In genomic region chr16:2919511-2920255, GRCh38 we compare ENCODE assay signal across 1 cellular context.
TF ChIP-seq lines count a peak whose summit lies in the region.

No MANE protein-coding gene starts in this region.

TF ChIP-seq in GM12878, 131 proteins besides CTCF, POLR2A, EP300 and RAD21:
- TF ChIP-seq POLR2AphosphoS2 (IDR thresholded peaks at IDR 0.05; ENCODE audit: low read depth, low read length) (no peak), SMC3 (IDR thresholded peaks at IDR 0.05; ENCODE audit: borderline replicate concordance, low read length) (peak; percentile 56; the same call in 1 of the 2 replicates), BHLHE40 (IDR thresholded peaks at IDR 0.05; ENCODE audit: borderline replicate concordance in 1 of 2, low read depth in 2 of 2, low read length in 1 of 2) (no peak), YY1 (IDR thresholded peaks at IDR 0.05; ENCODE audit: low read depth, low read length) (0 out of 2 replicates have a peak, but pooled peaks have one; percentile 22), STAT3 (IDR thresholded peaks at IDR 0.05; ENCODE audit: low read depth, low read length) (no peak), NRF1 (conservative IDR thresholded peaks at IDR 0.05; ENCODE audit: low read depth, low read length) (no peak), IKZF1 (conservative IDR thresholded peaks at IDR 0.05) (peak; percentile 34; the same call in 1 of the 2 replicates), HDGF (IDR thresholded peaks at IDR 0.05) (no peak), SIN3A (IDR thresholded peaks at IDR 0.05; ENCODE audit: low read depth, low read length) (no peak), IKZF2 (IDR thresholded peaks at IDR 0.05) (peak in 1 of 2 experiments; percentile 28; a peak in 1 of 4 replicates), RAD51 (IDR thresholded peaks at IDR 0.05) (peak; percentile 55), ETV6 (conservative IDR thresholded peaks at IDR 0.05 in 1 of 2, IDR thresholded peaks at IDR 0.05 in 1 of 2; ENCODE audit: borderline replicate concordance in 1 of 2, low read depth in 1 of 2) (no peak)
- TF ChIP-seq, protein P1, sequence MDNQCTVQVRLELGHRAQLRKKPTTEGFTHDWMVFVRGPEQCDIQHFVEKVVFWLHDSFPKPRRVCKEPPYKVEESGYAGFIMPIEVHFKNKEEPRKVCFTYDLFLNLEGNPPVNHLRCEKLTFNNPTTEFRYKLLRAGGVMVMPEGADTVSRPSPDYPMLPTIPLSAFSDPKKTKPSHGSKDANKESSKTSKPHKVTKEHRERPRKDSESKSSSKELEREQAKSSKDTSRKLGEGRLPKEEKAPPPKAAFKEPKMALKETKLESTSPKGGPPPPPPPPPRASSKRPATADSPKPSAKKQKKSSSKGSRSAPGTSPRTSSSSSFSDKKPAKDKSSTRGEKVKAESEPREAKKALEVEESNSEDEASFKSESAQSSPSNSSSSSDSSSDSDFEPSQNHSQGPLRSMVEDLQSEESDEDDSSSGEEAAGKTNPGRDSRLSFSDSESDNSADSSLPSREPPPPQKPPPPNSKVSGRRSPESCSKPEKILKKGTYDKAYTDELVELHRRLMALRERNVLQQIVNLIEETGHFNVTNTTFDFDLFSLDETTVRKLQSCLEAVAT (IDR thresholded peaks at IDR 0.05): no peak
- TF ChIP-seq, protein P2, sequence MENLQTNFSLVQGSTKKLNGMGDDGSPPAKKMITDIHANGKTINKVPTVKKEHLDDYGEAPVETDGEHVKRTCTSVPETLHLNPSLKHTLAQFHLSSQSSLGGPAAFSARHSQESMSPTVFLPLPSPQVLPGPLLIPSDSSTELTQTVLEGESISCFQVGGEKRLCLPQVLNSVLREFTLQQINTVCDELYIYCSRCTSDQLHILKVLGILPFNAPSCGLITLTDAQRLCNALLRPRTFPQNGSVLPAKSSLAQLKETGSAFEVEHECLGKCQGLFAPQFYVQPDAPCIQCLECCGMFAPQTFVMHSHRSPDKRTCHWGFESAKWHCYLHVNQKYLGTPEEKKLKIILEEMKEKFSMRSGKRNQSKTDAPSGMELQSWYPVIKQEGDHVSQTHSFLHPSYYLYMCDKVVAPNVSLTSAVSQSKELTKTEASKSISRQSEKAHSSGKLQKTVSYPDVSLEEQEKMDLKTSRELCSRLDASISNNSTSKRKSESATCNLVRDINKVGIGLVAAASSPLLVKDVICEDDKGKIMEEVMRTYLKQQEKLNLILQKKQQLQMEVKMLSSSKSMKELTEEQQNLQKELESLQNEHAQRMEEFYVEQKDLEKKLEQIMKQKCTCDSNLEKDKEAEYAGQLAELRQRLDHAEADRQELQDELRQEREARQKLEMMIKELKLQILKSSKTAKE (IDR thresholded peaks at IDR 0.05; ENCODE audit: low read depth, poor library complexity, severe bottlenecking): peak; percentile 41
- TF ChIP-seq, protein P3, sequence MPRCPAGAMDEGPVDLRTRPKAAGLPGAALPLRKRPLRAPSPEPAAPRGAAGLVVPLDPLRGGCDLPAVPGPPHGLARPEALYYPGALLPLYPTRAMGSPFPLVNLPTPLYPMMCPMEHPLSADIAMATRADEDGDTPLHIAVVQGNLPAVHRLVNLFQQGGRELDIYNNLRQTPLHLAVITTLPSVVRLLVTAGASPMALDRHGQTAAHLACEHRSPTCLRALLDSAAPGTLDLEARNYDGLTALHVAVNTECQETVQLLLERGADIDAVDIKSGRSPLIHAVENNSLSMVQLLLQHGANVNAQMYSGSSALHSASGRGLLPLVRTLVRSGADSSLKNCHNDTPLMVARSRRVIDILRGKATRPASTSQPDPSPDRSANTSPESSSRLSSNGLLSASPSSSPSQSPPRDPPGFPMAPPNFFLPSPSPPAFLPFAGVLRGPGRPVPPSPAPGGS (IDR thresholded peaks at IDR 0.05; ENCODE audit: borderline replicate concordance, insufficient read depth, low read depth, low read length, poor library complexity, severe bottlenecking): no peak
- TF ChIP-seq, protein P4, sequence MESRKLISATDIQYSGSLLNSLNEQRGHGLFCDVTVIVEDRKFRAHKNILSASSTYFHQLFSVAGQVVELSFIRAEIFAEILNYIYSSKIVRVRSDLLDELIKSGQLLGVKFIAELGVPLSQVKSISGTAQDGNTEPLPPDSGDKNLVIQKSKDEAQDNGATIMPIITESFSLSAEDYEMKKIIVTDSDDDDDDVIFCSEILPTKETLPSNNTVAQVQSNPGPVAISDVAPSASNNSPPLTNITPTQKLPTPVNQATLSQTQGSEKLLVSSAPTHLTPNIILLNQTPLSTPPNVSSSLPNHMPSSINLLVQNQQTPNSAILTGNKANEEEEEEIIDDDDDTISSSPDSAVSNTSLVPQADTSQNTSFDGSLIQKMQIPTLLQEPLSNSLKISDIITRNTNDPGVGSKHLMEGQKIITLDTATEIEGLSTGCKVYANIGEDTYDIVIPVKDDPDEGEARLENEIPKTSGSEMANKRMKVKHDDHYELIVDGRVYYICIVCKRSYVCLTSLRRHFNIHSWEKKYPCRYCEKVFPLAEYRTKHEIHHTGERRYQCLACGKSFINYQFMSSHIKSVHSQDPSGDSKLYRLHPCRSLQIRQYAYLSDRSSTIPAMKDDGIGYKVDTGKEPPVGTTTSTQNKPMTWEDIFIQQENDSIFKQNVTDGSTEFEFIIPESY (IDR thresholded peaks at IDR 0.05): no peak
- TF ChIP-seq, protein P5, sequence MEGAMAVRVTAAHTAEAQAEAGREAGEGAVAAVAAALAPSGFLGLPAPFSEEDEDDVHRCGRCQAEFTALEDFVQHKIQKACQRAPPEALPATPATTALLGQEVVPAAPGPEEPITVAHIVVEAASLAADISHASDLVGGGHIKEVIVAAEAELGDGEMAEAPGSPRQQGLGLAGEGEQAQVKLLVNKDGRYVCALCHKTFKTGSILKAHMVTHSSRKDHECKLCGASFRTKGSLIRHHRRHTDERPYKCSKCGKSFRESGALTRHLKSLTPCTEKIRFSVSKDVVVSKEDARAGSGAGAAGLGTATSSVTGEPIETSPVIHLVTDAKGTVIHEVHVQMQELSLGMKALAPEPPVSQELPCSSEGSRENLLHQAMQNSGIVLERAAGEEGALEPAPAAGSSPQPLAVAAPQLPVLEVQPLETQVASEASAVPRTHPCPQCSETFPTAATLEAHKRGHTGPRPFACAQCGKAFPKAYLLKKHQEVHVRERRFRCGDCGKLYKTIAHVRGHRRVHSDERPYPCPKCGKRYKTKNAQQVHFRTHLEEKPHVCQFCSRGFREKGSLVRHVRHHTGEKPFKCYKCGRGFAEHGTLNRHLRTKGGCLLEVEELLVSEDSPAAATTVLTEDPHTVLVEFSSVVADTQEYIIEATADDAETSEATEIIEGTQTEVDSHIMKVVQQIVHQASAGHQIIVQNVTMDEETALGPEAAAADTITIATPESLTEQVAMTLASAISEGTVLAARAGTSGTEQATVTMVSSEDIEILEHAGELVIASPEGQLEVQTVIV (IDR thresholded peaks at IDR 0.05; ENCODE audit: borderline replicate concordance, partially characterized antibody): no peak
